ENCODE assay signal across 8 cellular contexts in the genomic region with DNA sequence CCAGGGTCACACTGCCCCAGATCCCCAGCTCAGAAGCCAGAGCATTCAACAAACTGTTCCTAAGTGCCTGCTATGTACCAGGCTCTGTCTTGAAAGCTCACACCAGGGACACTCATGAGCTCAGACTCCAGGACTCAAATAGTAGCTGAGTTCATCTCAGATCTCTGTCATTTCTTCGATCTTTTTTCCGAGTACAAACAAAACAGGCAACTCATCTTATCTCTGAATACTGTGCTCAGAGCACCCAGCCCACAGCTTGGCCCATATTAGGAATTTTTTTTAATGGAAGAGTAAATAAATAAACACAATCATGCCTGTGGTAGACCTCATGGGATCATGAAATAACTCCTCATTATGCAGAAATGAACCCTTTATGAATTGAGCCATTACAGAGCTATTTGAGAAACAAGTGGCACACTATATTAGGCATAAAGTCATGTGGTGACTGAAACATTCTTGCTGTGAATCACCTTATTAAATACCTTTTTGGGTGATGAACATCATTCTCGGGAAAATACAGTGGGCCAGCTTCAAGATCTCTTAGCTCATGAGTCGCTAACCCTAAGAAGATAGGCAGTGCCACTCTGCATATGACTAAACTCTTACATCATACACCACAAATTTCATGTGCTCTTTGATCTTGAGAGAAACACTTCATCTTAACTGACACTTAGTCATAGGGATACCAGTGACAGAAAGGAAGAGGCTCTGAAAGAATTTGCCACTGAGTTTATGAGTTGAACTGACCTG. TPM values are rescaled to one million over a fixed set of nuclear protein-coding genes. Genes with fewer than 3 reads are reported as not detected.
DNase-seq lines count a peak whose midpoint lies in the region; ATAC-seq and TF ChIP-seq lines count a peak whose summit lies in the region.

No MANE protein-coding gene starts in this region.

- H3K36me3 ChIP-seq in PC-9 (ENCODE audit: low read depth): 0 out of 2 replicates have a peak, but pooled peaks cover 14% of the 10 kb centered on the region
- peaks cover 0 to 2% (median 0%) of the 10 kb centered on the region in 3 donors for H3K36me3 ChIP-seq in esophagus squamous epithelium
- no peaks in the 10 kb centered on the region for H3K36me3 ChIP-seq in suprapubic skin

- BruUV-seq in PC-9 (replicated peaks; lab: Mats Ljungman, UMichigan): no TSS peak

- no peaks in the 10 kb centered on the region for H3K9me3 ChIP-seq in PC-9 (ENCODE audit: insufficient read depth, low read depth)
- no peaks in the 10 kb centered on the region for H3K9me3 ChIP-seq in esophagus squamous epithelium
- no peaks in the 10 kb centered on the region for H3K9me3 ChIP-seq in suprapubic skin

- DNase-seq in activated CD4-positive, CD25-positive, alpha-beta regulatory T cell treated with anti-CD3 and anti-CD28 coated beads, Interleukin-2, amount 50 U/mL, for 72 hours: no peak
- peak in 1 of 2 experiments; percentile 98 for DNase-seq in PC-9
- DNase-seq in esophagus squamous epithelium (lab: John Stamatoyannopoulos, UW): no peak
- no peak for DNase-seq in suprapubic skin (ENCODE audit: low spot score in 2 of 2)
- no peak for DNase-seq in activated CD4-positive, CD25-positive, alpha-beta regulatory T cell (lab: John Stamatoyannopoulos, UW)
- no peak for DNase-seq in 8988T

- peaks cover 49% of the 10 kb centered on the region for H3K79me2 ChIP-seq in PC-9 (ENCODE audit: low read depth)

- H3K9me2 ChIP-seq in PC-9 (ENCODE audit: insufficient read depth): no peaks in the 10 kb centered on the region

- peak; percentile 82 to 83 for ATAC-seq in activated CD4-positive, CD25-positive, alpha-beta regulatory T cell treated with anti-CD3 and anti-CD28 coated beads, Interleukin-2, amount 50 U/mL, for 24 hours
- peak; percentile 84 for ATAC-seq in HG02852 (IDR thresholded peaks at IDR 0.05; ENCODE audit: unreplicated experiment)

- no peak for TF ChIP-seq EP300 in suprapubic skin (IDR thresholded peaks at IDR 0.05)

- TF ChIP-seq POLR2A in esophagus squamous epithelium (IDR thresholded peaks at IDR 0.05) (no peak), suprapubic skin (IDR thresholded peaks at IDR 0.05) (no peak)

- no peaks in the 10 kb centered on the region for H4K20me1 ChIP-seq in PC-9 (ENCODE audit: insufficient read depth)

- H3K4me3 ChIP-seq in PC-9: no peak overlapping the region; the same call in 1 of the 2 replicates
- H3K4me3 ChIP-seq in esophagus squamous epithelium: no peak overlapping the region
- no peak overlapping the region for H3K4me3 ChIP-seq in suprapubic skin

- H3F3A ChIP-seq in PC-9 (ENCODE audit: insufficient read depth, low read depth): peaks cover 56% of the 10 kb centered on the region

- intact Hi-C loops in PC-9 (cut with micrococcal nuclease; ENCODE audit: unreplicated experiment) (loop anchor here (1.0 to 2.0 kb wide), 2 partner anchors 15 to 29 kb away; no protein-coding TSS in a partner anchor), esophagus squamous epithelium (cut with DNase I) (no loop called here)

- H3K4me1 ChIP-seq in PC-9 (replicated peaks; ENCODE audit: insufficient read depth) (peaks cover 68% of the 10 kb centered on the region), esophagus squamous epithelium (peaks cover 26 to 95% (median 26%) of the 10 kb centered on the region in 3 donors), suprapubic skin (peaks cover 78% of the 10 kb centered on the region)

- CTCF ChIA-PET in PC-9 (lab: Charles Lee): interaction anchor here (0.5 to 1.0 kb wide), 2 partner anchors 43 to 95 kb away, joined by 4 to 5 read pairs; no protein-coding TSS in a partner anchor

- H3K27ac ChIP-seq in PC-9 (peak overlapping the region; percentile 84), esophagus squamous epithelium (peak overlapping the region in 3 of 4 donors; percentile 44 to 90 (median 81)), suprapubic skin (peak overlapping the region; percentile 19)

- TF ChIP-seq CTCF in PC-9 (conservative IDR thresholded peaks at IDR 0.05) (no peak), esophagus squamous epithelium (IDR thresholded peaks at IDR 0.05) (no peak), suprapubic skin (IDR thresholded peaks at IDR 0.05) (no peak)

- H3K4me2 ChIP-seq in PC-9: peak overlapping the region; percentile 48

- POLR2A ChIA-PET in PC-9 (lab: Charles Lee; ENCODE audit: unreplicated experiment): interaction anchor here (0.5 to 1.0 kb wide), 6 partner anchors 8 to 1632 kb away, joined by 3 to 7 read pairs (median 4); no protein-coding TSS in a partner anchor

- H3K27me3 ChIP-seq in PC-9 (ENCODE audit: insufficient read depth, low read depth) (no peaks in the 10 kb centered on the region), esophagus squamous epithelium (no peaks in the 10 kb centered on the region), suprapubic skin (no peaks in the 10 kb centered on the region)

- no peak overlapping the region for H2AFZ ChIP-seq in PC-9

- 48 to 53% methylated on average over 4 of the region's 4 CpGs for WGBS in esophagus squamous epithelium, 2 donors
- WGBS in suprapubic skin: 53% methylated on average over 4 of the region's 4 CpGs

RNA-seq across cellular contexts. Expression of gene SH3RF2, which starts 9.9 kb away (rescaled TPM):
- 30.9 and 37.2 TPM in 2 replicates for total RNA-seq in PC-9 (2021)
- 10 to 100 TPM; 33.4 to 63.1 (median 59.1) TPM for total RNA-seq in esophagus squamous epithelium
- 100 to 1,000 TPM; 129 to 334 (median 160) TPM for total RNA-seq in suprapubic skin

Comparison
In these comparisons a context has a peak if more than half of its experiments do, and no peak if none do; other contexts are left out.
1. H3K27ac ChIP-seq: peak in every context shown above with its lines; median percentile 84 in PC-9; 81 in esophagus squamous epithelium; 19 in suprapubic skin.